In genomic region chr11:34443136-34443535, GRCh38 we compare ENCODE assay signal across 15 cellular contexts. TPM values are rescaled to one million over a fixed set of nuclear protein-coding genes. Genes with fewer than 3 reads are reported as not detected.
DNase-seq lines count a peak whose midpoint lies in the region; ATAC-seq and TF ChIP-seq lines count a peak whose summit lies in the region.
"Had no signal": no experiment of that assay in that cellular context is flagged by ENCODE, and none has a peak within 500 bp of the region (broad histone marks: within the 10 kb centered on the region; RNA-seq: fewer than 3 reads in every experiment).

No MANE protein-coding gene starts in this region.

- no peak overlapping the region for H3K27ac ChIP-seq in BLaER1 treated with 17β-estradiol and CSF1 and Interleukin-3, amounts not matched to agents 10 nM and 100 nM
- H3K27ac ChIP-seq in neutrophil = peak overlapping the region; percentile 93

- ATAC-seq in HG03159 (IDR thresholded peaks at IDR 0.05; ENCODE audit: unreplicated experiment) (no peak), HG02763 (IDR thresholded peaks at IDR 0.05; ENCODE audit: unreplicated experiment) (no peak)

- H3K4me2 ChIP-seq in BLaER1 treated with 17β-estradiol and CSF1 and Interleukin-3, amounts not matched to agents 10 nM and 100 nM = peak overlapping the region in 9 of 11 experiments; percentile 0 to 61 (median 33); a peak in 8 of 22 replicates

- H3K4me1 ChIP-seq in BLaER1 treated with 17β-estradiol and CSF1 and Interleukin-3, amounts not matched to agents 10 nM and 100 nM = peaks cover 43 to 73% (median 61%) of the 10 kb centered on the region in 10 experiments
- H3K4me1 ChIP-seq in neutrophil (ENCODE audit: control insufficient read depth in 1 of 2, insufficient read depth in 1 of 2, low read depth in 1 of 2, low read length in 1 of 2) = peaks cover 93 to 94% of the 10 kb centered on the region in 2 experiments

- H4K20me1 ChIP-seq in BLaER1 treated with 17β-estradiol and CSF1 and Interleukin-3, amounts not matched to agents 10 nM and 100 nM = peaks cover 0 to 30% (median 18%) of the 10 kb centered on the region in 11 experiments; a peak in 10 of 22 replicates

- peaks cover 5 to 30% (median 16%) of the 10 kb centered on the region in 11 experiments; a peak in 18 of 22 replicates for H3K36me3 ChIP-seq in BLaER1 treated with 17β-estradiol and CSF1 and Interleukin-3, amounts not matched to agents 10 nM and 100 nM
- no peaks in the 10 kb centered on the region for H3K36me3 ChIP-seq in neutrophil

- no peaks in the 10 kb centered on the region for H3K27me3 ChIP-seq in BLaER1 treated with 17β-estradiol and CSF1 and Interleukin-3, amounts not matched to agents 10 nM and 100 nM
- H3K27me3 ChIP-seq in neutrophil = no peaks in the 10 kb centered on the region

- peaks cover 6 to 16% (median 12%) of the 10 kb centered on the region in 11 experiments; a peak in 18 of 22 replicates for H3K9me3 ChIP-seq in BLaER1 treated with 17β-estradiol and CSF1 and Interleukin-3, amounts not matched to agents 10 nM and 100 nM (replicated peaks in 1 of 11)
- H3K9me3 ChIP-seq in neutrophil = no peaks in the 10 kb centered on the region

- DNase-seq in M059J (ENCODE audit: low read depth) (peak; percentile 39), epithelial cell of esophagus (ENCODE audit: low read depth) (peak; percentile 5), retina (no peak)
- DNase-seq in activated naive CD4-positive, alpha-beta T cell treated with anti-CD3 and anti-CD28 coated beads, Interleukin-2, amount 50 U/mL, for 16 hours = no peak
- DNase-seq: CD4-positive, CD25-positive, alpha-beta regulatory T cell; KG1; NCI-H1105 treated with DMSO at 0.1 percent for 48 hours; NCI-H2081; NCI-H446; NCI-H526; Right ventricle myocardium superior had no signal

- H3K4me3 ChIP-seq in BLaER1 treated with 17β-estradiol and CSF1 and Interleukin-3, amounts not matched to agents 10 nM and 100 nM = no peak overlapping the region
- no peak overlapping the region for H3K4me3 ChIP-seq in epithelial cell of esophagus (ENCODE audit: low read length)
- H3K4me3 ChIP-seq in neutrophil (ENCODE audit: low read depth in 1 of 2, low read length in 1 of 2) = no peak overlapping the region

- TF ChIP-seq CTCF in epithelial cell of esophagus (IDR thresholded peaks at IDR 0.05; ENCODE audit: insufficient read depth, low read depth, low read length, missing control alignments) (no peak), neutrophil (IDR thresholded peaks at IDR 0.05) (no peak)

- no peak overlapping the region for H3K9ac ChIP-seq in BLaER1 treated with 17β-estradiol and CSF1 and Interleukin-3, amounts not matched to agents 10 nM and 100 nM

RNA-seq across cellular contexts. Expression of gene CAT, which starts 4.4 kb away (rescaled TPM):
- 102 and 121 TPM in 2 replicates for total RNA-seq in M059J (2014; rRNA removed; shearing (Covaris generic))

Comparison
In these comparisons a context has a peak if more than half of its experiments do, and no peak if none do; other contexts are left out.
1. DNase-seq: peak in M059J (single experiment) and epithelial cell of esophagus (single experiment); none in retina (single experiment) and activated naive CD4-positive, alpha-beta T cell treated with anti-CD3 and anti-CD28 coated beads, Interleukin-2, amount 50 U/mL, for 16 hours (single experiment).